24 cellular contexts compared by ENCODE assay signal in the genomic region with DNA sequence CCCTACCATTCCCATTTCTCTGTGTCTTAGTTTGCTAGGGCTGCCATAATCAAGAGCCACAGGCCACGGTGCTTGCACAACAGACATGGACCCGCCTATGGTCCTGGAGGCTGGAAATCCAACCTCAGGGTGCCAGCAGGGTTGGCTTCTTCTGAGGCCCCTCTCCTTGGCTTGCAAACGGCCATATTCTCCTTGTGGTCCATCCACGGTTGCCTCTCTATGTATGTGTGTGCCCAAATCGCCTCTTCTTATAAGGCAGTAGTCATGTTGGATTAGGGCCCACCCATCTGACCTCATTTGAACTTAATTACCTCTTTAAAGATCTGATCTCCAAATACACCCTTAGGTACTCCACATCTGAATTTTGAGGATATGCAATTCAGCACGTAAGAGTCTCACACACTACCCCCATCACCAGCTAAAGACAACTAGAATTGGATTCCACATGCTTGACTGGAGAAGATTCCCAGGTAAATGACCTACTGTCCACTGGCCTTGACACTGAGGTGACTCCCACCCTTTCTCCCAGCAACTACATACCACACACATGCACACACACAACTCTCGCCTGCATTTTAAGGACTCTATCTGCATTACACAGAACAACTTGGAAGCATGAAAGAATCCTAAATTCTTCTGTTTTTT. TPM values are rescaled to one million over a fixed set of nuclear protein-coding genes. Genes with fewer than 3 reads are reported as not detected.
"Had no signal": no experiment of that assay in that cellular context is flagged by ENCODE, and none has a peak within 500 bp of the region (broad histone marks: within the 10 kb centered on the region; RNA-seq: fewer than 3 reads in every experiment).

No MANE protein-coding gene starts in this region.

- H3K27ac ChIP-seq: pancreas, psoas muscle, right lobe of liver, sigmoid colon, stomach, thoracic aorta, thyroid gland, tibial nerve, upper lobe of right lung, uterus had no signal

- H3K4me3 ChIP-seq: pancreas, psoas muscle, right lobe of liver, sigmoid colon, stomach, thoracic aorta, thyroid gland, tibial nerve, upper lobe of right lung, uterus had no signal

- H3K9me3 ChIP-seq: pancreas, right lobe of liver, sigmoid colon, thoracic aorta, thyroid gland, upper lobe of right lung, uterus had no signal

- FAIRE-seq: pancreas, small intestine had no signal

- H3K36me3 ChIP-seq: pancreas, right lobe of liver, sigmoid colon, thoracic aorta, thyroid gland, tibial nerve, upper lobe of right lung, uterus had no signal

- H3K4me1 ChIP-seq: pancreas, psoas muscle, right lobe of liver, sigmoid colon, stomach, thyroid gland, tibial nerve, upper lobe of right lung, uterus had no signal

- DNase-seq: naive B cell; naive thymus-derived CD8-positive, alpha-beta T cell; nephron progenitor cell; occipital lobe; pancreas; psoas muscle; right cardiac atrium; right lobe of liver; sigmoid colon; small intestine; stimulated activated CD4-positive, alpha-beta T cell treated with anti-CD3 and anti-CD28 coated beads, Interleukin-15, amount 100 ng/mL, for 24 hours; stimulated activated CD4-positive, alpha-beta T cell treated with anti-CD3 and anti-CD28 coated beads, Interleukin-2, amount 100 ng/mL, for 24 hours; stimulated activated CD4-positive, alpha-beta T cell treated with anti-CD3 and anti-CD28 coated beads, Interleukin-2, amount 100 ng/mL, for 48 hours; stimulated activated CD4-positive, alpha-beta T cell treated with anti-CD3 and anti-CD28 coated beads, Interleukin-4, amount 100 ng/mL, for 24 hours; stimulated activated naive B cell treated with anti-CD40 and anti-IgM and Interleukin-4, amounts not matched to agents 10 μg/mL and 1 μg/mL and 100 μg/mL, for 72 hours; stimulated activated naive CD4-positive, alpha-beta T cell treated with Interleukin-2 at 50 U/mL for 16 hours; stomach; thyroid gland; upper lobe of right lung; uterus had no signal

- H3K27me3 ChIP-seq: pancreas, right lobe of liver, sigmoid colon, stomach, thyroid gland, tibial nerve, upper lobe of right lung, uterus had no signal

- ATAC-seq: naive thymus-derived CD8-positive, alpha-beta T cell; natural killer cell treated with Interleukin-12 subunit alpha and Interleukin-12 subunit beta and Interleukin-15 and Interleukin-18, amount 100 ng/mL, for 72 hours; pancreas; psoas muscle; right cardiac atrium; right lobe of liver; stimulated activated effector memory CD8-positive, alpha-beta T cell treated with anti-CD3 and anti-CD28 coated beads, Interleukin-12 subunit alpha, Interleukin-12 subunit beta, amount 100 ng/mL, for 72 hours; stimulated activated naive B cell treated with anti-CD40 and anti-IgM and Interleukin-4, amounts not matched to agents 10 μg/mL and 1 μg/mL and 100 μg/mL, for 72 hours; upper lobe of right lung had no signal

RNA-seq across cellular contexts. Expression of gene TMEM51, which starts 28.3 kb away (rescaled TPM):
- total RNA-seq: naive thymus-derived CD8-positive, alpha-beta T cell; natural killer cell treated with Interleukin-12 subunit alpha and Interleukin-12 subunit beta and Interleukin-15 and Interleukin-18, amount 100 ng/mL, for 72 hours had no signal
- polyA plus RNA-seq: naive thymus-derived CD8-positive, alpha-beta T cell had no signal
